Comparison of ENCODE assay signal across 1 cellular context in the genomic region with DNA sequence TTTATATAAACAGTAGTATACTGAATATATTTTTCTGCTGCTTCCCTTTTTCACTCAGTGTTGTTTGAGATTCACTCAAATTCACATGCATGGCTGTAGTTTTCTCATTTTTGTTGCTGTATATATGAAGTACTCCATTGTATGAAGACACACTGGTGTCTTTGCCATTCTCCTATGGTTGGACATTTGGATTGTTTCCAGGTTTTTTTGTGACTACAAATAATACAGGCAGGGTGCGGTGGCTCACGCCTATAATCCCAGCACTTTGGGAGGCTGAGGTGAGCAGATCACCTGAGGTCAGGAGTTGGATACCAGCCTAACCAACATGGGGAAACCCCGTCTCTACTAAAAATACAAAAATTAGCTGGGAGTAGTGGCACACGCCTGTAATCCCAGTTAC. TPM values are rescaled to one million over a fixed set of nuclear protein-coding genes. Genes with fewer than 3 reads are reported as not detected.
"Had no signal": no experiment of that assay in that cellular context is flagged by ENCODE, and none has a peak within 500 bp of the region (broad histone marks: within the 10 kb centered on the region; RNA-seq: fewer than 3 reads in every experiment).

No MANE protein-coding gene starts in this region.

RNA-seq across cellular contexts. Expression of gene MLXIPL, which starts 36.3 kb away (rescaled TPM):
- polyA plus RNA-seq: IgD-negative memory B cell had no signal
